ENCODE assay signal across 1 cellular context in the genomic region with DNA sequence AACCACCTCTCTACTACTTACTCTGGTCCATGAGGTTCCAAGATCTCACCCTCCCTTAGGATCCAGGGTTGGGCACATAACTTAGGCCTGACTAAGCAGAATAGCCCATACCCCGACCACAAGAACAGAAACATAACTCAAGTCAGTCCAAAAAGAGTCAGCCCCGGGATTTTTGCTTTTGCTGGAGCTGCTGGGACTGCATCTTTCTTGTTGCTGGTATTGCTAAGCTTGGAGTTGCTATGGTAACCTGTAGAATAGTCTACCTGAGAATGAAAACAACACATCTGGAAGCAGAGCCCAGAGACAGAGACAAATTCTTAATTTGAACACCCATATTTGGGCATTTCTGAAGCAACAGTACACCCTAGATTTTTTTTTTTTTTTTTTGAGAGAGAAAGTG.
TF ChIP-seq lines count a peak whose summit lies in the region.

No MANE protein-coding gene starts in this region.

TF ChIP-seq in HepG2, 621 proteins besides CTCF, POLR2A, EP300 and RAD21 (continued from another document):
- TF ChIP-seq ZSCAN21 (CRISPR knock-in tag; IDR thresholded peaks at IDR 0.05; ENCODE audit: borderline replicate concordance) (no peak), IRX3 (CRISPR knock-in tag; IDR thresholded peaks at IDR 0.05; ENCODE audit: borderline replicate concordance, low read depth) (no peak)
